In genomic region chr12:72063073-72063472, GRCh38 we compare ENCODE assay signal across 33 cellular contexts.
"Had no signal": no experiment of that assay in that cellular context is flagged by ENCODE, and none has a peak within 500 bp of the region (broad histone marks: within the 10 kb centered on the region; RNA-seq: fewer than 3 reads in every experiment).

No MANE protein-coding gene starts in this region.

- H3K4me1 ChIP-seq: ascending aorta had no signal

- H3K27me3 ChIP-seq: ascending aorta had no signal

- H3K9me3 ChIP-seq: ascending aorta had no signal

- H3K36me3 Mint-ChIP-seq: activated CD8-positive, alpha-beta memory T cell treated with anti-CD3 and anti-CD28 coated beads, Interleukin-2, amount 10 ng/mL, durations not matched to agents 7 days and 5 days; activated naive CD4-positive, alpha-beta T cell treated with anti-CD3 and anti-CD28 coated beads, Interleukin-2, amount 10 ng/mL, durations not matched to agents 7 days and 5 days; activated naive CD4-positive, alpha-beta T cell treated with anti-CD3 and anti-CD28 coated beads, Interleukin-2, amount 50 U/mL, for 24 hours; activated naive CD8-positive, alpha-beta T cell; activated naive CD8-positive, alpha-beta T cell treated with anti-CD3 and anti-CD28 coated beads, Interleukin-2, amount 10 ng/mL, durations not matched to agents 7 days and 5 days; brain had no signal

- H3K27me3 Mint-ChIP-seq: activated CD4-positive, alpha-beta memory T cell treated with anti-CD3 and anti-CD28 coated beads, Interleukin-2, amount 10 ng/mL, durations not matched to agents 7 days and 5 days; activated CD8-positive, alpha-beta memory T cell treated with anti-CD3 and anti-CD28 coated beads, Interleukin-2, amount 10 ng/mL, durations not matched to agents 7 days and 5 days; activated naive CD4-positive, alpha-beta T cell treated with anti-CD3 and anti-CD28 coated beads, Interleukin-2, amount 10 ng/mL, durations not matched to agents 7 days and 5 days; activated naive CD8-positive, alpha-beta T cell treated with anti-CD3 and anti-CD28 coated beads, Interleukin-2, amount 50 U/mL, for 24 hours; activated T-cell treated with anti-CD3 and anti-CD28 coated beads, Interleukin-2, amount 50 U/mL, for 24 hours had no signal

- H3K4me3 Mint-ChIP-seq: activated CD4-positive, alpha-beta memory T cell treated with anti-CD3 and anti-CD28 coated beads, Interleukin-2, amount 10 ng/mL, durations not matched to agents 7 days and 5 days; activated CD4-positive, alpha-beta T cell treated with anti-CD3 and anti-CD28 coated beads for 36 hours; activated CD4-positive, alpha-beta T cell treated with anti-CD3 and anti-CD28 coated beads, Interleukin-2, amount 10 ng/mL, durations not matched to agents 7 days and 5 days; activated CD8-positive, alpha-beta memory T cell treated with anti-CD3 and anti-CD28 coated beads, Interleukin-2, amount 10 ng/mL, durations not matched to agents 7 days and 5 days; activated CD8-positive, alpha-beta T cell treated with anti-CD3 and anti-CD28 coated beads, Interleukin-2, amount 10 ng/mL, durations not matched to agents 7 days and 5 days; activated naive CD4-positive, alpha-beta T cell treated with anti-CD3 and anti-CD28 coated beads, Interleukin-2, amount 10 ng/mL, durations not matched to agents 7 days and 5 days; activated naive CD4-positive, alpha-beta T cell treated with anti-CD3 and anti-CD28 coated beads, Interleukin-2, amount 50 U/mL, for 24 hours; activated naive CD8-positive, alpha-beta T cell; activated naive CD8-positive, alpha-beta T cell treated with anti-CD3 and anti-CD28 coated beads, Interleukin-2, amount 10 ng/mL, durations not matched to agents 7 days and 5 days; activated naive CD8-positive, alpha-beta T cell treated with anti-CD3 and anti-CD28 coated beads, Interleukin-2, amount 50 U/mL, for 24 hours; activated T-cell treated with anti-CD3 and anti-CD28 coated beads, Interleukin-2, amount 50 U/mL, for 24 hours; brain; T-helper 1 cell treated with Interleukin-12 subunit alpha and Interleukin-12 subunit beta and Interleukin-4 antibody, amounts not matched to agents 30 μg/mL and 1 μg/mL, for 36 hours; T-helper 2 cell treated with Interferon-gamma antibody and Interleukin-4, amounts not matched to agents 5 μg/mL and 100 μg/mL, for 36 hours had no signal

- DNase-seq: activated CD4-positive, alpha-beta memory T cell treated with anti-CD3 and anti-CD28 coated beads, Interleukin-2, amount 10 ng/mL, durations not matched to agents 7 days and 5 days; activated CD4-positive, alpha-beta T cell treated with anti-CD3 and anti-CD28 coated beads for 1 hour; activated CD4-positive, alpha-beta T cell treated with anti-CD3 and anti-CD28 coated beads for 36 hours; activated CD4-positive, alpha-beta T cell treated with anti-CD3 and anti-CD28 coated beads for 48 hours; activated CD4-positive, alpha-beta T cell treated with anti-CD3 and anti-CD28 coated beads, Interleukin-2, amount 10 ng/mL, durations not matched to agents 7 days and 5 days; activated CD4-positive, alpha-beta T cell treated with anti-CD3 and anti-CD28 coated beads, Interleukin-2, amount 50 U/mL, for 48 hours; activated CD4-positive, CD25-positive, alpha-beta regulatory T cell; activated CD8-positive, alpha-beta memory T cell treated with anti-CD3 and anti-CD28 coated beads for 24 hours; activated CD8-positive, alpha-beta memory T cell treated with anti-CD3 and anti-CD28 coated beads, Interleukin-2, amount 10 ng/mL, durations not matched to agents 7 days and 5 days; activated CD8-positive, alpha-beta memory T cell treated with anti-CD3 and anti-CD28 coated beads, Interleukin-2, amount 50 U/mL, for 48 hours; activated CD8-positive, alpha-beta T cell treated with anti-CD3 and anti-CD28 coated beads, Interleukin-2, amount 10 ng/mL, durations not matched to agents 7 days and 5 days; activated effector memory CD4-positive, alpha-beta T cell treated with Interleukin-2 at 50 U/mL for 16 hours; activated gamma-delta T cell; activated naive CD4-positive, alpha-beta T cell treated with anti-CD3 and anti-CD28 coated beads, Interleukin-2, amount 10 ng/mL, durations not matched to agents 7 days and 5 days; activated naive CD4-positive, alpha-beta T cell treated with Interleukin-2 at 50 U/mL for 16 hours; activated naive CD8-positive, alpha-beta T cell treated with anti-CD3 and anti-CD28 coated beads, Interleukin-2, amount 10 ng/mL, durations not matched to agents 7 days and 5 days; activated naive CD8-positive, alpha-beta T cell treated with anti-CD3 and anti-CD28 coated beads, Interleukin-2, amount 50 U/mL, for 24 hours; activated T-cell treated with anti-CD3 and anti-CD28 coated beads, Interleukin-2, amount 50 U/mL, for 24 hours; activated T-cell treated with anti-CD3 and anti-CD28 coated beads, Interleukin-2, amount 50 U/mL, for 48 hours; central memory CD4-positive, alpha-beta T cell; T-helper 2 cell; T-helper 9 cell had no signal

- H3K9me3 Mint-ChIP-seq: activated CD4-positive, alpha-beta memory T cell treated with anti-CD3 and anti-CD28 coated beads, Interleukin-2, amount 10 ng/mL, durations not matched to agents 7 days and 5 days; activated CD4-positive, alpha-beta T cell treated with anti-CD3 and anti-CD28 coated beads, Interleukin-2, amount 10 ng/mL, durations not matched to agents 7 days and 5 days; activated naive CD4-positive, alpha-beta T cell treated with anti-CD3 and anti-CD28 coated beads, Interleukin-2, amount 10 ng/mL, durations not matched to agents 7 days and 5 days; activated naive CD4-positive, alpha-beta T cell treated with anti-CD3 and anti-CD28 coated beads, Interleukin-2, amount 50 U/mL, for 24 hours; activated naive CD8-positive, alpha-beta T cell treated with anti-CD3 and anti-CD28 coated beads, Interleukin-2, amount 10 ng/mL, durations not matched to agents 7 days and 5 days; activated naive CD8-positive, alpha-beta T cell treated with anti-CD3 and anti-CD28 coated beads, Interleukin-2, amount 50 U/mL, for 24 hours; activated T-cell treated with anti-CD3 and anti-CD28 coated beads, Interleukin-2, amount 50 U/mL, for 24 hours; activated T-helper 2 cell treated with anti-CD3 and anti-CD28 coated beads, Interferon-gamma antibody, Interleukin-2, Interleukin-4, amounts not matched to agents 10 μg/mL and 5 μg/mL and 100 μg/mL, durations not matched to agents 14 hours and 24 hours and 36 hours; T-helper 1 cell treated with Interleukin-12 subunit alpha and Interleukin-12 subunit beta and Interleukin-4 antibody, amounts not matched to agents 30 μg/mL and 1 μg/mL, for 36 hours; T-helper 2 cell treated with Interferon-gamma antibody and Interleukin-4, amounts not matched to agents 5 μg/mL and 100 μg/mL, for 36 hours had no signal

- H3K27ac ChIP-seq: ascending aorta, VCaP had no signal

- ATAC-seq: activated CD4-positive, alpha-beta T cell treated with anti-CD3 and anti-CD28 coated beads for 36 hours; activated CD4-positive, CD25-positive, alpha-beta regulatory T cell treated with anti-CD3 and anti-CD28 coated beads, Interleukin-2, amount 50 U/mL, for 24 hours; activated CD8-positive, alpha-beta memory T cell treated with anti-CD3 and anti-CD28 coated beads, Interleukin-2, amount 10 ng/mL, durations not matched to agents 7 days and 5 days; activated CD8-positive, alpha-beta T cell treated with anti-CD3 and anti-CD28 coated beads, Interleukin-2, amount 10 ng/mL, durations not matched to agents 7 days and 5 days; activated naive CD8-positive, alpha-beta T cell treated with anti-CD3 and anti-CD28 coated beads, Interleukin-2, amount 50 U/mL, for 24 hours had no signal

- H3K27ac Mint-ChIP-seq: activated CD4-positive, alpha-beta memory T cell treated with anti-CD3 and anti-CD28 coated beads, Interleukin-2, amount 10 ng/mL, durations not matched to agents 7 days and 5 days; activated CD4-positive, alpha-beta T cell treated with anti-CD3 and anti-CD28 coated beads for 36 hours; activated CD4-positive, alpha-beta T cell treated with anti-CD3 and anti-CD28 coated beads, Interleukin-2, amount 10 ng/mL, durations not matched to agents 7 days and 5 days; activated CD8-positive, alpha-beta memory T cell treated with anti-CD3 and anti-CD28 coated beads, Interleukin-2, amount 10 ng/mL, durations not matched to agents 7 days and 5 days; activated CD8-positive, alpha-beta T cell treated with anti-CD3 and anti-CD28 coated beads, Interleukin-2, amount 10 ng/mL, durations not matched to agents 7 days and 5 days; activated naive CD4-positive, alpha-beta T cell treated with anti-CD3 and anti-CD28 coated beads, Interleukin-2, amount 10 ng/mL, durations not matched to agents 7 days and 5 days; activated naive CD4-positive, alpha-beta T cell treated with anti-CD3 and anti-CD28 coated beads, Interleukin-2, amount 50 U/mL, for 24 hours; activated naive CD8-positive, alpha-beta T cell; activated naive CD8-positive, alpha-beta T cell treated with anti-CD3 and anti-CD28 coated beads, Interleukin-2, amount 10 ng/mL, durations not matched to agents 7 days and 5 days; activated naive CD8-positive, alpha-beta T cell treated with anti-CD3 and anti-CD28 coated beads, Interleukin-2, amount 50 U/mL, for 24 hours; activated T-cell treated with anti-CD3 and anti-CD28 coated beads, Interleukin-2, amount 50 U/mL, for 24 hours; activated T-helper 2 cell treated with anti-CD3 and anti-CD28 coated beads, Interferon-gamma antibody, Interleukin-2, Interleukin-4, amounts not matched to agents 10 μg/mL and 5 μg/mL and 100 μg/mL, durations not matched to agents 14 hours and 24 hours and 36 hours; brain; T-helper 1 cell treated with Interleukin-12 subunit alpha and Interleukin-12 subunit beta and Interleukin-4 antibody, amounts not matched to agents 30 μg/mL and 1 μg/mL, for 36 hours; T-helper 2 cell treated with Interferon-gamma antibody and Interleukin-4, amounts not matched to agents 5 μg/mL and 100 μg/mL, for 36 hours had no signal

- FAIRE-seq: colon, TTC549 had no signal

- H3K4me1 Mint-ChIP-seq: activated CD4-positive, alpha-beta memory T cell treated with anti-CD3 and anti-CD28 coated beads, Interleukin-2, amount 10 ng/mL, durations not matched to agents 7 days and 5 days; activated CD4-positive, alpha-beta T cell treated with anti-CD3 and anti-CD28 coated beads for 36 hours; activated CD4-positive, alpha-beta T cell treated with anti-CD3 and anti-CD28 coated beads, Interleukin-2, amount 10 ng/mL, durations not matched to agents 7 days and 5 days; activated CD8-positive, alpha-beta memory T cell treated with anti-CD3 and anti-CD28 coated beads, Interleukin-2, amount 10 ng/mL, durations not matched to agents 7 days and 5 days; activated naive CD4-positive, alpha-beta T cell treated with anti-CD3 and anti-CD28 coated beads, Interleukin-2, amount 10 ng/mL, durations not matched to agents 7 days and 5 days; activated naive CD4-positive, alpha-beta T cell treated with anti-CD3 and anti-CD28 coated beads, Interleukin-2, amount 50 U/mL, for 24 hours; activated naive CD8-positive, alpha-beta T cell treated with anti-CD3 and anti-CD28 coated beads, Interleukin-2, amount 10 ng/mL, durations not matched to agents 7 days and 5 days; activated naive CD8-positive, alpha-beta T cell treated with anti-CD3 and anti-CD28 coated beads, Interleukin-2, amount 50 U/mL, for 24 hours; brain had no signal

- H3K4me3 ChIP-seq: ascending aorta had no signal

- H3K36me3 ChIP-seq: ascending aorta had no signal
